ENCODE assay signal across 10 cellular contexts in the genomic region with DNA sequence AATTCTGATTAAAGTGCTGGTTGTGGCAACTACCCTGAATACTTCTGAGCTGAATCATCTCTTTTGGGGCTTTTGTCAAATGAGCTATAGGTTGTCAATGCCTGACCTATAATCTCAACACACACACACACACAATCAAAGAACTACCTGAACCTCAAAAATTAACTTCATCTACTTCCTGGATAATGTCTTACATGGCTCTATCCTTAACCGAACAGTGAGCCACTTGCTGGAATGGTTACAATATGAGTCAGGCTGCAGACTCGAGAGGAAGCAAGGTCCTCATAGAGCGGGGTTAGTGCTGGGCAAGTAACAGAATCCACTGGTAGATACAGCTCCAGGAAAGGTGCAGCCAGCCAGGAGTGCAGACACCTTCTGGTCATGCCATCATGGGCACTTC.
DNase-seq lines count a peak whose midpoint lies in the region; ATAC-seq and TF ChIP-seq lines count a peak whose summit lies in the region.
"Had no signal": no experiment of that assay in that cellular context is flagged by ENCODE, and none has a peak within 500 bp of the region (broad histone marks: within the 10 kb centered on the region; RNA-seq: fewer than 3 reads in every experiment).

No MANE protein-coding gene starts in this region.

- POLR2A ChIA-PET in PC-9 (lab: Charles Lee; ENCODE audit: unreplicated experiment), result interaction anchor here (0.6 to 1.5 kb wide), 6 partner anchors 8 to 95 kb away, joined by 3 to 9 read pairs (median 4); no protein-coding TSS in a partner anchor

- H3K27me3 Mint-ChIP-seq in activated CD4-positive, alpha-beta T cell treated with anti-CD3 and anti-CD28 coated beads, Interleukin-2, amount 10 ng/mL, durations not matched to agents 24 days and 14 days, result peaks cover 8% of the 10 kb centered on the region

- H3K27ac Mint-ChIP-seq in activated CD4-positive, alpha-beta T cell treated with anti-CD3 and anti-CD28 coated beads, Interleukin-2, amount 10 ng/mL, durations not matched to agents 24 days and 14 days, result no peak overlapping the region

- H3K4me3 ChIP-seq in PC-9 (peak overlapping the region; percentile 37; the same call in 1 of the 2 replicates), osteoblast (ENCODE audit: insufficient read depth, low read length) (no peak overlapping the region)

- H3K4me1 Mint-ChIP-seq in activated CD4-positive, alpha-beta T cell treated with anti-CD3 and anti-CD28 coated beads, Interleukin-2, amount 10 ng/mL, durations not matched to agents 24 days and 14 days, result no peaks in the 10 kb centered on the region

- BruUV-seq in PC-9 (replicated peaks; lab: Mats Ljungman, UMichigan), result no TSS peak

- H3K79me2 ChIP-seq in PC-9 (ENCODE audit: low read depth) (peaks cover 78% of the 10 kb centered on the region), osteoblast (ENCODE audit: insufficient read depth, low read length) (peaks cover 77% of the 10 kb centered on the region)

- ATAC-seq in esophagus mucosa (peak; percentile 88), HG02973 (IDR thresholded peaks at IDR 0.05; ENCODE audit: unreplicated experiment) (no peak)

- TF ChIP-seq CTCF in PC-9 (conservative IDR thresholded peaks at IDR 0.05) (no peak), osteoblast (IDR thresholded peaks at IDR 0.05; ENCODE audit: extremely low read depth, low read depth, low read length) (no peak)

- peaks cover 52% of the 10 kb centered on the region for H3F3A ChIP-seq in PC-9 (ENCODE audit: insufficient read depth, low read depth)

- H3K9me2 ChIP-seq in PC-9 (ENCODE audit: insufficient read depth), result no peaks in the 10 kb centered on the region

- H3K4me1 ChIP-seq in PC-9 (replicated peaks; ENCODE audit: insufficient read depth), result peaks cover 67% of the 10 kb centered on the region
- H3K4me1 ChIP-seq in osteoblast (ENCODE audit: insufficient read depth, low read length), result peaks cover 52% of the 10 kb centered on the region

- H3K27ac ChIP-seq in PC-9, result peak overlapping the region; percentile 85
- H3K27ac ChIP-seq in osteoblast (ENCODE audit: low read depth, low read length), result peak overlapping the region; percentile 86

- H4K20me1 ChIP-seq in PC-9 (ENCODE audit: insufficient read depth) (no peaks in the 10 kb centered on the region; the same call in 1 of the 2 replicates), osteoblast (ENCODE audit: insufficient read depth, low read length) (peaks cover 3% of the 10 kb centered on the region)

- intact Hi-C loops in PC-9 (cut with micrococcal nuclease; ENCODE audit: unreplicated experiment) (loop anchor here (10.0 kb wide), 2 partner anchors 92 to 602 kb away; a partner anchor contains a TSS), posterior cingulate gyrus (cut with DNase I) (no loop called here)
- intact Hi-C loops in activated CD4-positive, alpha-beta T cell treated with anti-CD3 and anti-CD28 coated beads, Interleukin-2, amount 10 ng/mL, durations not matched to agents 24 days and 14 days (cut with micrococcal nuclease), result no loop called here

- no peaks in the 10 kb centered on the region for H3K27me3 ChIP-seq in PC-9 (ENCODE audit: insufficient read depth, low read depth)
- no peaks in the 10 kb centered on the region for H3K27me3 ChIP-seq in osteoblast (ENCODE audit: insufficient read depth, low read length)

- H3K9me3 ChIP-seq in PC-9 (ENCODE audit: insufficient read depth, low read depth), result peaks cover 2% of the 10 kb centered on the region; the same call in 1 of the 2 replicates
- no peaks in the 10 kb centered on the region for H3K9me3 ChIP-seq in osteoblast (ENCODE audit: low read depth, low read length)

- peak; percentile 89 for DNase-seq in DMS53 (lab: John Stamatoyannopoulos, UW)
- peak; percentile 68 to 97 for DNase-seq in PC-9
- DNase-seq in osteoblast (ENCODE audit: insufficient read length, low spot score, missing footprints), result peak; percentile 84
- DNase-seq in NCI-H1105 (lab: John Stamatoyannopoulos, UW), result no peak
- DNase-seq in posterior cingulate gyrus, result no peak
- no peak for DNase-seq in activated CD4-positive, alpha-beta T cell treated with anti-CD3 and anti-CD28 coated beads, Interleukin-2, amount 10 ng/mL, durations not matched to agents 24 days and 14 days
- DNase-seq: DND-41, NCI-H2081 had no signal

- H3K36me3 Mint-ChIP-seq in activated CD4-positive, alpha-beta T cell treated with anti-CD3 and anti-CD28 coated beads, Interleukin-2, amount 10 ng/mL, durations not matched to agents 24 days and 14 days (ENCODE audit: low read depth), result no peaks in the 10 kb centered on the region

- H3K4me2 ChIP-seq in PC-9, result peak overlapping the region; percentile 62
- H3K4me2 ChIP-seq in osteoblast (ENCODE audit: insufficient read depth, low read length), result peak overlapping the region; percentile 54

- no peak overlapping the region for H3K4me3 Mint-ChIP-seq in activated CD4-positive, alpha-beta T cell treated with anti-CD3 and anti-CD28 coated beads, Interleukin-2, amount 10 ng/mL, durations not matched to agents 24 days and 14 days

- H3K36me3 ChIP-seq in PC-9 (ENCODE audit: low read depth), result no peaks in the 10 kb centered on the region
- H3K36me3 ChIP-seq in osteoblast (ENCODE audit: insufficient read depth, low read length), result no peaks in the 10 kb centered on the region

- H2AFZ ChIP-seq in PC-9, result no peak overlapping the region
- no peak overlapping the region for H2AFZ ChIP-seq in osteoblast (ENCODE audit: low read length)

- CTCF ChIA-PET in PC-9 (lab: Charles Lee), result interaction anchor here (0.7 to 1.4 kb wide), 4 partner anchors 44 to 138 kb away, joined by 3 to 4 read pairs (median 4); no protein-coding TSS in a partner anchor

- no peaks in the 10 kb centered on the region for H3K9me3 Mint-ChIP-seq in activated CD4-positive, alpha-beta T cell treated with anti-CD3 and anti-CD28 coated beads, Interleukin-2, amount 10 ng/mL, durations not matched to agents 24 days and 14 days

Comparison
In these comparisons a context has a peak if more than half of its experiments do, and no peak if none do; other contexts are left out.
1. DNase-seq: peak in DMS53 (single experiment), PC-9 (2 of 2) and osteoblast (single experiment); none in NCI-H1105 (single experiment), posterior cingulate gyrus (0 of 10) and activated CD4-positive, alpha-beta T cell treated with anti-CD3 and anti-CD28 coated beads, Interleukin-2, amount 10 ng/mL, durations not matched to agents 24 days and 14 days (single experiment).